Comparison of ENCODE assay signal across 8 cellular contexts in genomic region chrX:49838374-49838773, GRCh38. TPM values are rescaled to one million over a fixed set of nuclear protein-coding genes. Genes with fewer than 3 reads are reported as not detected.
DNase-seq lines count a peak whose midpoint lies in the region; ATAC-seq and TF ChIP-seq lines count a peak whose summit lies in the region.

No MANE protein-coding gene starts in this region.

- no peaks in the 10 kb centered on the region for H3K36me3 ChIP-seq in left ventricle myocardium inferior
- no peaks in the 10 kb centered on the region for H3K36me3 ChIP-seq in RWPE2 (ENCODE audit: low read depth)
- no peaks in the 10 kb centered on the region for H3K36me3 ChIP-seq in gastroesophageal sphincter
- H3K36me3 ChIP-seq in testis (ENCODE audit: low read depth, missing control alignments) = no peaks in the 10 kb centered on the region
- no peaks in the 10 kb centered on the region for H3K36me3 ChIP-seq in aorta (ENCODE audit: control insufficient read depth in 1 of 2, insufficient read depth in 2 of 2, low read length in 1 of 2)

- ATAC-seq in left cardiac atrium (no peak), HG03159 (IDR thresholded peaks at IDR 0.05; ENCODE audit: unreplicated experiment) (peak; percentile 58), RWPE2 (ENCODE audit: low read depth) (peak; percentile 78; the same call in 2 of the 3 replicates), gastroesophageal sphincter (no peak), aorta (ENCODE audit: low FRiP score) (no peak)

- TF ChIP-seq POLR2A in gastroesophageal sphincter (IDR thresholded peaks at IDR 0.05) = no peak
- no peak for TF ChIP-seq POLR2A in testis (IDR thresholded peaks at IDR 0.05)

- intact Hi-C loops in left ventricle myocardium inferior (cut with micrococcal nuclease) = no loop called here
- intact Hi-C loops in left cardiac atrium (cut with DNase I) = no loop called here
- intact Hi-C loops in testis (cut with DNase I; ENCODE audit: low total_unique reads) = no loop called here
- intact Hi-C loops in aorta (cut with DNase I) = no loop called here

- DNase-seq in left ventricle myocardium inferior (no peak), left cardiac atrium (no peak), RWPE2 (ENCODE audit: low spot score) (no peak), testis (peak; percentile 29), aorta (no peak)
- no peak for DNase-seq in activated CD4-positive, alpha-beta T cell treated with anti-CD3 and anti-CD28 coated beads for 4 hours

- no peaks in the 10 kb centered on the region for H3K9me3 ChIP-seq in left ventricle myocardium inferior (replicated peaks)
- H3K9me3 ChIP-seq in RWPE2 (ENCODE audit: severe bottlenecking) = no peaks in the 10 kb centered on the region
- H3K9me3 ChIP-seq in gastroesophageal sphincter = no peaks in the 10 kb centered on the region
- H3K9me3 ChIP-seq in testis = no peaks in the 10 kb centered on the region
- H3K9me3 ChIP-seq in aorta (ENCODE audit: control insufficient read depth, low read length) = no peaks in the 10 kb centered on the region

- no peak overlapping the region for H3K27ac ChIP-seq in left ventricle myocardium inferior (replicated peaks)
- H3K27ac ChIP-seq in RWPE2 (ENCODE audit: poor library complexity, severe bottlenecking) = no peak overlapping the region
- H3K27ac ChIP-seq in gastroesophageal sphincter = no peak overlapping the region
- H3K27ac ChIP-seq in testis = no peak overlapping the region
- no peak overlapping the region for H3K27ac ChIP-seq in aorta (ENCODE audit: low read depth in 1 of 2, low read length in 2 of 2)

- no peaks in the 10 kb centered on the region for H3K27me3 ChIP-seq in left ventricle myocardium inferior (ENCODE audit: low read depth)
- no peaks in the 10 kb centered on the region for H3K27me3 ChIP-seq in RWPE2 (ENCODE audit: insufficient read depth, poor library complexity, severe bottlenecking)
- H3K27me3 ChIP-seq in gastroesophageal sphincter = no peaks in the 10 kb centered on the region
- H3K27me3 ChIP-seq in testis = no peaks in the 10 kb centered on the region
- H3K27me3 ChIP-seq in aorta (ENCODE audit: control insufficient read depth in 1 of 2, insufficient read depth in 2 of 2, low read length in 1 of 2) = no peaks in the 10 kb centered on the region

- H3K4me3 ChIP-seq in left ventricle myocardium inferior (no peak overlapping the region), RWPE2 (ENCODE audit: severe bottlenecking) (no peak overlapping the region), gastroesophageal sphincter (no peak overlapping the region), testis (no peak overlapping the region), aorta (ENCODE audit: low read length in 2 of 2) (no peak overlapping the region)

- 0 to 23% methylated on average over 3 to 8 of the region's 8 CpGs for WGBS in gastroesophageal sphincter (ENCODE audit: low coverage in 1 of 2), 2 donors
- WGBS in testis, 2 donors = 23 to 36% methylated on average over 8 of the region's 8 CpGs
- WGBS in aorta, 2 donors = 9 to 10% methylated on average over 8 of the region's 8 CpGs

- no peaks in the 10 kb centered on the region for H3K4me1 ChIP-seq in left ventricle myocardium inferior
- no peaks in the 10 kb centered on the region for H3K4me1 ChIP-seq in RWPE2 (ENCODE audit: insufficient read depth, poor library complexity, severe bottlenecking)
- H3K4me1 ChIP-seq in gastroesophageal sphincter = no peaks in the 10 kb centered on the region
- no peaks in the 10 kb centered on the region for H3K4me1 ChIP-seq in testis
- no peaks in the 10 kb centered on the region for H3K4me1 ChIP-seq in aorta (ENCODE audit: control insufficient read depth in 1 of 2, insufficient read depth in 2 of 2, low read length in 2 of 2)

- TF ChIP-seq CTCF in left ventricle myocardium inferior (IDR thresholded peaks at IDR 0.05; ENCODE audit: borderline replicate concordance) (peak; percentile 60), RWPE2 (IDR thresholded peaks at IDR 0.05; ENCODE audit: poor library complexity, severe bottlenecking) (peak; percentile 57), gastroesophageal sphincter (IDR thresholded peaks at IDR 0.05) (peak; percentile 27 to 67 (median 46)), testis (IDR thresholded peaks at IDR 0.05) (peak in 2 of 3 experiments; percentile 46 to 53)

- no peak for TF ChIP-seq EP300 in gastroesophageal sphincter (IDR thresholded peaks at IDR 0.05)

RNA-seq across cellular contexts. Expression of gene PAGE4, which starts 9.3 kb away (rescaled TPM):
- total RNA-seq in left ventricle myocardium inferior = not detected
- not detected for total RNA-seq in left cardiac atrium
- 1 to 10 TPM in 3 of 4 donors, not detected in 1; 2.8 to 4.6 (median 4.5) TPM for total RNA-seq in gastroesophageal sphincter
- 1 to 10 TPM in 1 of 2 donors, under 1 TPM in 1; 0.94 to 1.8 TPM for total RNA-seq in testis
- polyA plus RNA-seq in testis (ENCODE audit: insufficient read depth, low read depth, low replicate concordance) = 31.7 TPM
- total RNA-seq in aorta = not detected
- polyA plus RNA-seq in aorta = not detected

RNA-seq across cellular contexts. Expression of gene USP27X, which starts 40.9 kb away (rescaled TPM):
- 1.8 TPM for total RNA-seq in left ventricle myocardium inferior
- total RNA-seq in left cardiac atrium = 1 to 10 TPM; 1.6 to 2.7 TPM
- 1 to 10 TPM; 3.1 to 5.0 (median 4.6) TPM for total RNA-seq in gastroesophageal sphincter
- 1 to 10 TPM; 2.4 to 4.3 TPM for total RNA-seq in testis
- polyA plus RNA-seq in testis (ENCODE audit: insufficient read depth, low read depth, low replicate concordance) = 3.6 TPM
- 1 to 10 TPM; 3.9 TPM for total RNA-seq in aorta
- polyA plus RNA-seq in aorta = 1 to 10 TPM; 2.1 to 4.1 TPM

Comparison
In these comparisons a context has a peak if more than half of its experiments do, and no peak if none do; other contexts are left out.
1. ATAC-seq: peak in HG03159 (single experiment) and RWPE2 (single experiment); none in left cardiac atrium (0 of 2), gastroesophageal sphincter (single experiment) and aorta (single experiment).
2. Peak in every context shown above with its lines, with median percentiles within 50 percentile points of each other: CTCF ChIP-seq.